22 cellular contexts compared by ENCODE assay signal in genomic region chr14:79265366-79265765, GRCh38.
"Had no signal": no experiment of that assay in that cellular context is flagged by ENCODE, and none has a peak within 500 bp of the region (broad histone marks: within the 10 kb centered on the region; RNA-seq: fewer than 3 reads in every experiment).

No MANE protein-coding gene starts in this region.

- H3K9me3 Mint-ChIP-seq: activated CD4-positive, alpha-beta T cell treated with anti-CD3 and anti-CD28 coated beads, Interleukin-2, amount 10 ng/mL, durations not matched to agents 24 days and 14 days had no signal

- ATAC-seq: activated CD8-positive, alpha-beta T cell treated with anti-CD3 and anti-CD28 coated beads, Interleukin-2, amount 10 ng/mL, durations not matched to agents 7 days and 5 days; activated naive CD4-positive, alpha-beta T cell treated with anti-CD3 and anti-CD28 coated beads, Interleukin-2, amount 50 U/mL, for 72 hours; body of pancreas; heart left ventricle; left colon; pancreas; stimulated activated naive B cell treated with anti-CD40 and anti-IgM and Interleukin-4, amounts not matched to agents 10 μg/mL and 1 μg/mL and 100 μg/mL, for 72 hours; T-helper 17 cell; WTC11 had no signal

- H3K27me3 ChIP-seq: body of pancreas, esophagus squamous epithelium, heart left ventricle, pancreas, tibial artery had no signal

- H3K36me3 Mint-ChIP-seq: activated naive CD4-positive, alpha-beta T cell treated with anti-CD3 and anti-CD28 coated beads, Interleukin-2, amount 50 U/mL, for 72 hours; stimulated activated naive B cell treated with anti-CD40 and anti-IgM and Interleukin-4, amounts not matched to agents 10 μg/mL and 1 μg/mL and 100 μg/mL, for 72 hours had no signal

- H3K27ac ChIP-seq: body of pancreas, coronary artery, esophagus squamous epithelium, heart left ventricle, pancreas, skin epidermis, tibial artery had no signal

- H3K4me1 ChIP-seq: body of pancreas, esophagus squamous epithelium, heart left ventricle, pancreas, tibial artery had no signal

- H3K4me1 Mint-ChIP-seq: activated CD4-positive, alpha-beta T cell treated with anti-CD3 and anti-CD28 coated beads, Interleukin-2, amount 10 ng/mL, durations not matched to agents 24 days and 14 days; central memory CD8-positive, alpha-beta T cell; stimulated activated naive B cell treated with anti-CD40 and anti-IgM and Interleukin-4, amounts not matched to agents 10 μg/mL and 1 μg/mL and 100 μg/mL, for 72 hours; T-helper 17 cell had no signal

- DNase-seq: activated CD4-positive, alpha-beta T cell treated with anti-CD3 and anti-CD28 coated beads, Interleukin-2, amount 10 ng/mL, durations not matched to agents 24 days and 14 days; activated CD8-positive, alpha-beta memory T cell treated with anti-CD3 and anti-CD28 coated beads, Interleukin-2, amount 50 U/mL, for 4 hours; activated CD8-positive, alpha-beta T cell treated with anti-CD3 and anti-CD28 coated beads, Interleukin-2, amount 10 ng/mL, durations not matched to agents 7 days and 5 days; activated effector memory CD4-positive, alpha-beta T cell treated with anti-CD3 and anti-CD28 coated beads, Interleukin-2, amount 50 U/mL, for 16 hours; activated T-cell treated with anti-CD3 and anti-CD28 coated beads, Interleukin-2, amount 50 U/mL, for 48 hours; amniotic stem cell; body of pancreas; esophagus squamous epithelium; heart left ventricle; left colon; pancreas; stimulated activated CD4-positive, alpha-beta T cell treated with anti-CD3 and anti-CD28 coated beads, Interleukin-15, amount 100 ng/mL, for 24 hours; stimulated activated CD4-positive, alpha-beta T cell treated with anti-CD3 and anti-CD28 coated beads, Interleukin-4, amount 100 ng/mL, for 1 hour; stimulated activated naive B cell treated with anti-CD40 and anti-IgM and Interleukin-4, amounts not matched to agents 10 μg/mL and 1 μg/mL and 100 μg/mL, for 72 hours; T-helper 17 cell; tibial artery had no signal

- H3K4me3 Mint-ChIP-seq: activated CD4-positive, alpha-beta T cell treated with anti-CD3 and anti-CD28 coated beads, Interleukin-2, amount 10 ng/mL, durations not matched to agents 24 days and 14 days; activated CD8-positive, alpha-beta T cell treated with anti-CD3 and anti-CD28 coated beads, Interleukin-2, amount 10 ng/mL, durations not matched to agents 7 days and 5 days; central memory CD8-positive, alpha-beta T cell; stimulated activated naive B cell treated with anti-CD40 and anti-IgM and Interleukin-4, amounts not matched to agents 10 μg/mL and 1 μg/mL and 100 μg/mL, for 72 hours; T-helper 17 cell; WTC11 had no signal

- H3K4me3 ChIP-seq: body of pancreas, coronary artery, esophagus squamous epithelium, heart left ventricle, pancreas, skin epidermis, tibial artery had no signal

- H3K9me3 ChIP-seq: body of pancreas, esophagus squamous epithelium, heart left ventricle, pancreas, tibial artery had no signal

- H3K27ac Mint-ChIP-seq: activated CD4-positive, alpha-beta T cell treated with anti-CD3 and anti-CD28 coated beads, Interleukin-2, amount 10 ng/mL, durations not matched to agents 24 days and 14 days; activated CD8-positive, alpha-beta T cell treated with anti-CD3 and anti-CD28 coated beads, Interleukin-2, amount 10 ng/mL, durations not matched to agents 7 days and 5 days; activated naive CD4-positive, alpha-beta T cell treated with anti-CD3 and anti-CD28 coated beads, Interleukin-2, amount 50 U/mL, for 72 hours; stimulated activated naive B cell treated with anti-CD40 and anti-IgM and Interleukin-4, amounts not matched to agents 10 μg/mL and 1 μg/mL and 100 μg/mL, for 72 hours; T-helper 17 cell; WTC11 had no signal

- H3K27me3 Mint-ChIP-seq: activated CD4-positive, alpha-beta T cell treated with anti-CD3 and anti-CD28 coated beads, Interleukin-2, amount 10 ng/mL, durations not matched to agents 24 days and 14 days; central memory CD8-positive, alpha-beta T cell; stimulated activated naive B cell treated with anti-CD40 and anti-IgM and Interleukin-4, amounts not matched to agents 10 μg/mL and 1 μg/mL and 100 μg/mL, for 72 hours; T-helper 17 cell had no signal

- H3K36me3 ChIP-seq: esophagus squamous epithelium, heart left ventricle, pancreas, tibial artery had no signal

- FAIRE-seq: urothelium cell line had no signal
